1 cellular context compared by ENCODE assay signal in genomic region chr11:63845305-63845704, GRCh38.
TF ChIP-seq lines count a peak whose summit lies in the region.

No MANE protein-coding gene starts in this region.

TF ChIP-seq in HEK293, 187 proteins besides CTCF, POLR2A, EP300 and RAD21 (continued from another document):
- TF ChIP-seq, protein P1, sequence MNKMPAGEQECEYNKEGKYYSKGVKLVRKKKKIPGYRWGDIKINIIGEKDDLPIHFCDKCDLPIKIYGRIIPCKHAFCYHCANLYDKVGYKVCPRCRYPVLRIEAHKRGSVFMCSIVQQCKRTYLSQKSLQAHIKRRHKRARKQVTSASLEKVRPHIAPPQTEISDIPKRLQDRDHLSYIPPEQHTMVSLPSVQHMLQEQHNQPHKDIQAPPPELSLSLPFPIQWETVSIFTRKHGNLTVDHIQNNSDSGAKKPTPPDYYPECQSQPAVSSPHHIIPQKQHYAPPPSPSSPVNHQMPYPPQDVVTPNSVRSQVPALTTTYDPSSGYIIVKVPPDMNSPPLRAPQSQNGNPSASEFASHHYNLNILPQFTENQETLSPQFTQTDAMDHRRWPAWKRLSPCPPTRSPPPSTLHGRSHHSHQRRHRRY (tag by site-specific recombination; IDR thresholded peaks at IDR 0.05): no peak
- TF ChIP-seq ZNF112 (tag by site-specific recombination; IDR thresholded peaks at IDR 0.05): no peak
